ENCODE assay signal across 8 cellular contexts in the genomic region with DNA sequence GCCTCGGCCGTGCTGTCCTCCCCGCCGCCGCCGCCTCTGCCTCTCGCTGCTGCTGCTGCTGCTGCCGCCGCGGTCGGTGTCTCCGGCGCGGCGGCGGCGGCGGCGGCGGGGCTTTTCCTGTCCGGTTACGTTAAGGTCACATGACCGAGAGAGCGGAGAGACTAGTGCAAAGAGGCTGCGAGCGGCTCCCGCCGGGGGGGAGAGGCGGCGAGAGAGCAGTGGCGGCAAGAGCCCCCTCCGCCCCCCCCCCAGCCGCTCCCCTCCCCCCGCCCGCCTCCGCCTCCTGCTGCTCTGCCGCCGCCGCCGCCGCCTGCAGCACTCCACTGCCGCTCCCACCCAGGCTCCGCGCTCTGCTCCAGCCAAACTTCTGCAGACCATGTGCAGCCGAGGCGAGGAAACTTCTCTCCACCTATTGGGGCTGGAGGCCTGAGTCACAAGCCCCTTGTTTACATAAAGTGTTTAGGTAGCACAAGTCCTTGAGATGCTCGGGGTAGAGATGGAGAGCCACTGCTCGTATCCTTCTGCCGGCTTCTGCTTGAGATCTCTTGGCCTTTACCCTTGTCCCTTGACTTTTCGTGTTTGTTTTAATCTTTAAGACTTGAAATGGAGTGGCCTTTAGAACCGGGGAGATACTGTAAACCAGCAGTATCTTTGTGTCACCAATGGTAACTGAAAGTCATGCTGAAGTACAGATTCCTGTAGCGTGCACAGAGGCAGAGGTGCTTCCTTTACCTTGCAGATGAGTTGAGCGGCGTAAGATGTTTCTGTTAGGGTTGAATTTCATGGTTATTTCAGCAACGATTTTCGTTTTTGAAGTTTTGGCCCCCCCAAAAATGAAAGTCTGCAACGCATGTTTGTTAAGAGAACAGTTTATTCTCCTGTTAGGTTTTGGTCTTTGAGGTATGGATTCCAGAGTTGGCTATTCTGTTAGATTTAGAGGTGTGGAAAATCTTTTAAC. TPM values are rescaled to one million over a fixed set of nuclear protein-coding genes. Genes with fewer than 3 reads are reported as not detected.
DNase-seq lines count a peak whose midpoint lies in the region; ATAC-seq lines count a peak whose summit lies in the region.

A gene with protein sequence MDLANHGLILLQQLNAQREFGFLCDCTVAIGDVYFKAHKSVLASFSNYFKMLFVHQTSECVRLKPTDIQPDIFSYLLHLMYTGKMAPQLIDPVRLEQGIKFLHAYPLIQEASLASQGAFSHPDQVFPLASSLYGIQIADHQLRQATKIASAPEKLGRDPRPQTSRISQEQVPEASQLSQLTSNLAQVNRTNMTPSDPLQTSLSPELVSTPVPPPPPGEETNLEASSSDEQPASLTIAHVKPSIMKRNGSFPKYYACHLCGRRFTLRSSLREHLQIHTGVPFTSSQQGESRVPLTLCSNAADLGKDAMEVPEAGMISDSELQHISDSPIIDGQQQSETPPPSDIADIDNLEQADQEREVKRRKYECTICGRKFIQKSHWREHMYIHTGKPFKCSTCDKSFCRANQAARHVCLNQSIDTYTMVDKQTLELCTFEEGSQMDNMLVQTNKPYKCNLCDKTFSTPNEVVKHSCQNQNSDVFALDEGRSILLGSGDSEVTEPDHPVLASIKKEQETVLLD (minus strand): TSS at position 89 of the 958 bp plus-strand sequence. CDS start 17,922 bp downstream, outside the sequence.

- in situ Hi-C loops in endometrial microvascular endothelial cells (cut with HindIII; ENCODE audit: inconsistent ontology term, low pct_unique_long_range_greater_than_20kb, low sequenced_read_pairs): no loop called here

- peak; percentile 25 for ATAC-seq in GM18517 (IDR thresholded peaks at IDR 0.05; ENCODE audit: unreplicated experiment)
- peak; percentile 26 for ATAC-seq in HG03354 (IDR thresholded peaks at IDR 0.05; ENCODE audit: poor library complexity, severe bottlenecking, unreplicated experiment)

- peak within 1 kb of the TSS; percentile 97 for H3K4me3 ChIP-seq in mesodermal cell (ENCODE audit: extremely low read depth, insufficient read depth, low read length, poor library complexity, severe bottlenecking)

- peaks cover 24% of the 10 kb centered on the region for H3K4me1 ChIP-seq in mesodermal cell (ENCODE audit: control insufficient read depth, insufficient read depth, low read length, poor library complexity, severe bottlenecking)

- peak within 1 kb of the TSS; percentile 99 for H3K27ac ChIP-seq in mesodermal cell (ENCODE audit: low read depth, low read length, severe bottlenecking)

- DNase-seq in 8988T (peak; percentile 37), NOMO-1 treated with dmso at 0.1 percent for 144 hours (lab: John Stamatoyannopoulos, UW; ENCODE audit: unreplicated experiment) (peak; percentile 47)
- DNase-seq in activated CD8-positive, alpha-beta memory T cell treated with anti-CD3 and anti-CD28 coated beads, Interleukin-2, amount 50 U/mL, for 1 hour (ENCODE audit: extremely low read depth): peak; percentile 36
- DNase-seq in stimulated activated CD8-positive, alpha-beta memory T cell treated with anti-CD3 and anti-CD28 coated beads, Interleukin-15, amount 100 ng/mL, for 1 hour (ENCODE audit: low read depth): peak; percentile 29

- 1% methylated on average over 27 to 32 of the region's 57 CpGs for WGBS in mesodermal cell (ENCODE audit: insufficient coverage in 2 of 2), 2 experiments

- peaks cover 37% of the 10 kb centered on the region for H3K36me3 ChIP-seq in mesodermal cell (ENCODE audit: control insufficient read depth, insufficient read depth, low read length)

- no peaks in the 10 kb centered on the region for H3K9me3 ChIP-seq in mesodermal cell (ENCODE audit: control insufficient read depth, low read length)

RNA-seq across cellular contexts. Expression of the gene that starts here (rescaled TPM):
- total RNA-seq in endometrial microvascular endothelial cells (ENCODE audit: inconsistent ontology term): 11.2 TPM
- polyA plus RNA-seq in mesodermal cell (2013, experiment 1 of 2): 14.3 TPM
- 14.5 TPM for polyA plus RNA-seq in mesodermal cell (2013, experiment 2 of 2)

Comparison
In these comparisons a context has a peak if more than half of its experiments do, and no peak if none do; other contexts are left out.
1. Peak in every context shown above with its lines: DNase-seq, ATAC-seq, H3K4me3 ChIP-seq and H3K27ac ChIP-seq.